In the genomic region with DNA sequence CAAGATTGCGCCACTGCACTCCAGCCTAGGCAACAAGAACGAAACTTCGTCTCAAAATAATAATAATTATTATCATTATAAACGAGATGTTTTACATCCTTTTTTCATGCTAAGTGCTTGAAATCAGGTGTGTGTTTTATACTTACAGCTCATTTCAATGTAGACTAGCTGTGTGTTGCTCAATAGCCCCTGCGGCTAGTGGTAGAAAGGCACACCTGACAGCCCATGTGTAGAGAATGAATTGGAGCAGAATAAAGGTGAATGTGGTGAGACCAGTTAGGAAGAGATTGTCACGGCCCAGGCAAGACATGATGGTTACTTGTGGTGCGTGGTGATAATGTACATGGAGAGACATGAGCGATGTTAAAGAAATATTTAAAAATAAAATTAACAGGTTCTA, we compare ENCODE assay signal across 35 cellular contexts.
"Had no signal": no experiment of that assay in that cellular context is flagged by ENCODE, and none has a peak within 500 bp of the region (broad histone marks: within the 10 kb centered on the region; RNA-seq: fewer than 3 reads in every experiment).

No MANE protein-coding gene starts in this region.

- H3K27ac ChIP-seq: KMS-11 had no signal

- H3K9ac ChIP-seq: KMS-11 had no signal

- H3K4me3 ChIP-seq: MG63 had no signal

- H3K36me3 ChIP-seq: MG63 had no signal

- H3K4me2 ChIP-seq: KMS-11 had no signal

- DNase-seq: Karpas-422, Kasumi-1, MG63, MM.1S, MV-4-11, NCI-H1048, NCI-H1092, NCI-H1092 treated with DMSO at 0.1 percent for 48 hours, NCI-H1105, NCI-H1105 treated with DMSO at 0.1 percent for 48 hours, NCI-H1417, NCI-H1417 treated with DMSO at 0.1 percent for 48 hours, NCI-H1436, NCI-H1436 treated with DMSO at 0.1 percent for 48 hours, NCI-H146, NCI-H1694 treated with DMSO at 0.1 percent for 48 hours, NCI-H187, NCI-H187 treated with DMSO at 0.1 percent for 48 hours, NCI-H1930, NCI-H2029, NCI-H2029 treated with DMSO at 0.1 percent for 48 hours, NCI-H2081, NCI-H2081 treated with DMSO at 0.1 percent for 48 hours, NCI-H2107, NCI-H2171, NCI-H2171 treated with DMSO at 0.1 percent for 48 hours, NCI-H2227 treated with DMSO at 0.1 percent for 48 hours, NCI-H226, NCI-H345, NCI-H446, NCI-H446 treated with DMSO at 0.1 percent for 48 hours, NCI-H510A, NCI-H510A treated with DMSO at 0.1 percent for 48 hours, NCI-H524 had no signal

- H3K27me3 ChIP-seq: MG63 had no signal
